In genomic region chr6:13873288-13874190, GRCh38 we compare ENCODE assay signal across 1 cellular context.
TF ChIP-seq lines count a peak whose summit lies in the region.

No MANE protein-coding gene starts in this region.

TF ChIP-seq in HepG2, 621 proteins besides CTCF, POLR2A, EP300 and RAD21 (continued from another document and continues in another):
- TF ChIP-seq ZIK1 (CRISPR knock-in tag; IDR thresholded peaks at IDR 0.05; ENCODE audit: borderline replicate concordance, low read depth) = peak; percentile 96
- peak; percentile 84; the same call in 1 of the 2 replicates for TF ChIP-seq TEF (CRISPR knock-in tag; IDR thresholded peaks at IDR 0.05)
- TF ChIP-seq ZBTB38 (CRISPR knock-in tag; IDR thresholded peaks at IDR 0.05) = peak; percentile 91
- TF ChIP-seq MLXIP (CRISPR knock-in tag; IDR thresholded peaks at IDR 0.05; ENCODE audit: borderline replicate concordance) = 0 out of 2 replicates have a peak, but pooled peaks have one; percentile 86
- TF ChIP-seq, protein P1, sequence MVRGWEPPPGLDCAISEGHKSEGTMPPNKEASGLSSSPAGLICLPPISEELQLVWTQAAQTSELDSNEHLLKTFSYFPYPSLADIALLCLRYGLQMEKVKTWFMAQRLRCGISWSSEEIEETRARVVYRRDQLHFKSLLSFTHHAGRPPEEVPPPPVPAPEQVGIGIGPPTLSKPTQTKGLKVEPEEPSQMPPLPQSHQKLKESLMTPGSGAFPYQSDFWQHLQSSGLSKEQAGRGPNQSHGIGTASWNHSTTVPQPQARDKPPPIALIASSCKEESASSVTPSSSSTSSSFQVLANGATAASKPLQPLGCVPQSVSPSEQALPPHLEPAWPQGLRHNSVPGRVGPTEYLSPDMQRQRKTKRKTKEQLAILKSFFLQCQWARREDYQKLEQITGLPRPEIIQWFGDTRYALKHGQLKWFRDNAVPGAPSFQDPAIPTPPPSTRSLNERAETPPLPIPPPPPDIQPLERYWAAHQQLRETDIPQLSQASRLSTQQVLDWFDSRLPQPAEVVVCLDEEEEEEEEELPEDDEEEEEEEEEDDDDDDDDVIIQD (CRISPR knock-in tag; IDR thresholded peaks at IDR 0.05; ENCODE audit: low read depth) = peak; percentile 73; the same call in 1 of the 2 replicates
- peak; percentile 98 for TF ChIP-seq NR1H2 (CRISPR knock-in tag; IDR thresholded peaks at IDR 0.05; ENCODE audit: borderline replicate concordance, low read depth)
- TF ChIP-seq RFXAP (CRISPR knock-in tag; IDR thresholded peaks at IDR 0.05; ENCODE audit: borderline replicate concordance) = peak; percentile 79; the same call in 1 of the 2 replicates
- peak; percentile 98 for TF ChIP-seq ZNF430 (CRISPR knock-in tag; IDR thresholded peaks at IDR 0.05)
- no peak for TF ChIP-seq PBX2 (CRISPR knock-in tag; IDR thresholded peaks at IDR 0.05)
- peak; percentile 78; the same call in 1 of the 2 replicates for TF ChIP-seq REXO4 (CRISPR knock-in tag; IDR thresholded peaks at IDR 0.05; ENCODE audit: borderline replicate concordance)
- 0 out of 2 replicates have a peak, but pooled peaks have one; percentile 69 for TF ChIP-seq HBP1 (CRISPR knock-in tag; IDR thresholded peaks at IDR 0.05; ENCODE audit: low read depth)
- TF ChIP-seq TCF12 (IDR thresholded peaks at IDR 0.05) = no peak
- TF ChIP-seq TCF12 (CRISPR knock-in tag; IDR thresholded peaks at IDR 0.05) = 0 out of 2 replicates have a peak, but pooled peaks have one; percentile 69
- TF ChIP-seq BRD4 (CRISPR knock-in tag; IDR thresholded peaks at IDR 0.05) = no peak
- TF ChIP-seq HNF4G (IDR thresholded peaks at IDR 0.05; ENCODE audit: borderline replicate concordance, low read depth, low read length) = no peak
- TF ChIP-seq HNF4G (CRISPR knock-in tag; IDR thresholded peaks at IDR 0.05; ENCODE audit: borderline replicate concordance, low read depth) = no peak
- no peak for TF ChIP-seq RAD51 (IDR thresholded peaks at IDR 0.05; ENCODE audit: borderline replicate concordance)
- TF ChIP-seq RELA (CRISPR knock-in tag; IDR thresholded peaks at IDR 0.05) = no peak
- TF ChIP-seq PPARG (CRISPR knock-in tag; conservative IDR thresholded peaks at IDR 0.05) = peak; percentile 76
- TF ChIP-seq, protein P2, sequence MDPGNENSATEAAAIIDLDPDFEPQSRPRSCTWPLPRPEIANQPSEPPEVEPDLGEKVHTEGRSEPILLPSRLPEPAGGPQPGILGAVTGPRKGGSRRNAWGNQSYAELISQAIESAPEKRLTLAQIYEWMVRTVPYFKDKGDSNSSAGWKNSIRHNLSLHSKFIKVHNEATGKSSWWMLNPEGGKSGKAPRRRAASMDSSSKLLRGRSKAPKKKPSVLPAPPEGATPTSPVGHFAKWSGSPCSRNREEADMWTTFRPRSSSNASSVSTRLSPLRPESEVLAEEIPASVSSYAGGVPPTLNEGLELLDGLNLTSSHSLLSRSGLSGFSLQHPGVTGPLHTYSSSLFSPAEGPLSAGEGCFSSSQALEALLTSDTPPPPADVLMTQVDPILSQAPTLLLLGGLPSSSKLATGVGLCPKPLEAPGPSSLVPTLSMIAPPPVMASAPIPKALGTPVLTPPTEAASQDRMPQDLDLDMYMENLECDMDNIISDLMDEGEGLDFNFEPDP (CRISPR knock-in tag; conservative IDR thresholded peaks at IDR 0.05) = peak; percentile 98; the same call in 1 of the 2 replicates
- peak; percentile 95; the same call in 1 of the 2 replicates for TF ChIP-seq ZBTB49 (CRISPR knock-in tag; IDR thresholded peaks at IDR 0.05; ENCODE audit: borderline replicate concordance)
- 0 out of 2 replicates have a peak, but pooled peaks have one; percentile 30 for TF ChIP-seq NFYB (CRISPR knock-in tag; IDR thresholded peaks at IDR 0.05)
- peak; percentile 69; the same call in 1 of the 2 replicates for TF ChIP-seq IRF1 (CRISPR knock-in tag; IDR thresholded peaks at IDR 0.05; ENCODE audit: low read depth)
- peak; percentile 80; the same call in 1 of the 2 replicates for TF ChIP-seq ZNF101 (CRISPR knock-in tag; IDR thresholded peaks at IDR 0.05; ENCODE audit: borderline replicate concordance, low read depth)
- TF ChIP-seq SSRP1 (CRISPR knock-in tag; IDR thresholded peaks at IDR 0.05) = no peak
- peak; percentile 83 for TF ChIP-seq HMG20B (CRISPR knock-in tag; conservative IDR thresholded peaks at IDR 0.05)
- peak; percentile 57; the same call in 1 of the 2 replicates for TF ChIP-seq SOX5 (CRISPR knock-in tag; IDR thresholded peaks at IDR 0.05; ENCODE audit: borderline replicate concordance)
- TF ChIP-seq GMEB1 (CRISPR knock-in tag; IDR thresholded peaks at IDR 0.05; ENCODE audit: borderline replicate concordance) = peak; percentile 51; the same call in 1 of the 2 replicates
- TF ChIP-seq, protein P3, sequence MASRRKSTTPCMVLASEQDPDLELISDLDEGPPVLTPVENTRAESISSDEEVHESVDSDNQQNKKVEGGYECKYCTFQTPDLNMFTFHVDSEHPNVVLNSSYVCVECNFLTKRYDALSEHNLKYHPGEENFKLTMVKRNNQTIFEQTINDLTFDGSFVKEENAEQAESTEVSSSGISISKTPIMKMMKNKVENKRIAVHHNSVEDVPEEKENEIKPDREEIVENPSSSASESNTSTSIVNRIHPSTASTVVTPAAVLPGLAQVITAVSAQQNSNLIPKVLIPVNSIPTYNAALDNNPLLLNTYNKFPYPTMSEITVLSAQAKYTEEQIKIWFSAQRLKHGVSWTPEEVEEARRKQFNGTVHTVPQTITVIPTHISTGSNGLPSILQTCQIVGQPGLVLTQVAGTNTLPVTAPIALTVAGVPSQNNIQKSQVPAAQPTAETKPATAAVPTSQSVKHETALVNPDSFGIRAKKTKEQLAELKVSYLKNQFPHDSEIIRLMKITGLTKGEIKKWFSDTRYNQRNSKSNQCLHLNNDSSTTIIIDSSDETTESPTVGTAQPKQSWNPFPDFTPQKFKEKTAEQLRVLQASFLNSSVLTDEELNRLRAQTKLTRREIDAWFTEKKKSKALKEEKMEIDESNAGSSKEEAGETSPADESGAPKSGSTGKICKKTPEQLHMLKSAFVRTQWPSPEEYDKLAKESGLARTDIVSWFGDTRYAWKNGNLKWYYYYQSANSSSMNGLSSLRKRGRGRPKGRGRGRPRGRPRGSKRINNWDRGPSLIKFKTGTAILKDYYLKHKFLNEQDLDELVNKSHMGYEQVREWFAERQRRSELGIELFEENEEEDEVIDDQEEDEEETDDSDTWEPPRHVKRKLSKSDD (CRISPR knock-in tag; IDR thresholded peaks at IDR 0.05; ENCODE audit: low read depth) = peak; percentile 81
- TF ChIP-seq ZNF547 (CRISPR knock-in tag; IDR thresholded peaks at IDR 0.05) = peak; percentile 94
- peak; percentile 70 for TF ChIP-seq MED1 (CRISPR knock-in tag; IDR thresholded peaks at IDR 0.05)
- peak; percentile 79; the same call in 1 of the 2 replicates for TF ChIP-seq MEIS1 (CRISPR knock-in tag; IDR thresholded peaks at IDR 0.05; ENCODE audit: borderline replicate concordance)
- peak; percentile 93; the same call in 1 of the 2 replicates for TF ChIP-seq NPAS2 (CRISPR knock-in tag; IDR thresholded peaks at IDR 0.05; ENCODE audit: borderline replicate concordance)
- no peak; the same call in none of the 2 replicates for TF ChIP-seq ZBTB42 (CRISPR knock-in tag; IDR thresholded peaks at IDR 0.05)
- no peak for TF ChIP-seq IKZF1 (IDR thresholded peaks at IDR 0.05)
- TF ChIP-seq ARHGAP35 (CRISPR knock-in tag; IDR thresholded peaks at IDR 0.05; ENCODE audit: borderline replicate concordance) = peak; percentile 82
- TF ChIP-seq ZNF256 (CRISPR knock-in tag; conservative IDR thresholded peaks at IDR 0.05) = peak; percentile 88
- peak; percentile 100 for TF ChIP-seq KDM5B (CRISPR knock-in tag; IDR thresholded peaks at IDR 0.05; ENCODE audit: borderline replicate concordance)
- TF ChIP-seq ZSCAN5A (CRISPR knock-in tag; IDR thresholded peaks at IDR 0.05; ENCODE audit: borderline replicate concordance) = peak; percentile 93
- TF ChIP-seq ZNF724P (CRISPR knock-in tag; IDR thresholded peaks at IDR 0.05; ENCODE audit: borderline replicate concordance) = peak; percentile 97
- TF ChIP-seq ZNF33B (CRISPR knock-in tag; IDR thresholded peaks at IDR 0.05) = peak; percentile 94; the same call in 1 of the 2 replicates
- TF ChIP-seq GATAD2A (CRISPR knock-in tag; IDR thresholded peaks at IDR 0.05) = peak; percentile 79
